Comparison of ENCODE assay signal across 8 cellular contexts in genomic region chr19:32405431-32406160, GRCh38. TPM values are rescaled to one million over a fixed set of nuclear protein-coding genes. Genes with fewer than 3 reads are reported as not detected.
DNase-seq lines count a peak whose midpoint lies in the region; ATAC-seq and TF ChIP-seq lines count a peak whose summit lies in the region.

DPY19L3 (plus strand) TSS chr19:32405770; CDS start chr19:32408254, 2,484 bp downstream.

- H3K27ac ChIP-seq in angular gyrus (ENCODE audit: low read depth, low read length) (peak within 1 kb of the TSS; percentile 91), right atrium auricular region (peak within 1 kb of the TSS; percentile 96 to 100), prostate gland (peak within 1 kb of the TSS; percentile 98 to 99)

- intact Hi-C loops in prostate gland (cut with DNase I), result loop anchor here (5.0 to 10.0 kb wide), 2 partner anchors 58 to 269 kb away; partner anchors contain the start of genes ANKRD27, RGS9BP and ZNF507

- ATAC-seq in GM18499 (IDR thresholded peaks at IDR 0.05; ENCODE audit: insufficient read depth, unreplicated experiment) (peak; percentile 86), HG02884 (IDR thresholded peaks at IDR 0.05; ENCODE audit: unreplicated experiment) (peak; percentile 96)

- DNase-seq in NCI-H146 treated with DMSO at 0.1 percent for 48 hours (lab: John Stamatoyannopoulos, UW; ENCODE audit: unreplicated experiment), result peak; percentile 88
- DNase-seq in T-helper 2 cell, result peak; percentile 75 to 94 (median 79)
- DNase-seq in right atrium auricular region (ENCODE audit: low spot score), result peak; percentile 96
- peak; percentile 95 for DNase-seq in prostate gland (ENCODE audit: low spot score)
- peak; percentile 96 for DNase-seq in ureter (ENCODE audit: low spot score)

- no peaks in the 10 kb centered on the region for H3K27me3 ChIP-seq in right atrium auricular region
- no peaks in the 10 kb centered on the region for H3K27me3 ChIP-seq in prostate gland (replicated peaks; ENCODE audit: insufficient read depth)

- peaks cover 0 to 22% of the 10 kb centered on the region in 2 donors for H3K4me1 ChIP-seq in right atrium auricular region
- H3K4me1 ChIP-seq in prostate gland (replicated peaks), result peaks cover 5% of the 10 kb centered on the region

- peak; percentile 85 for TF ChIP-seq POLR2A in prostate gland (IDR thresholded peaks at IDR 0.05)

- TF ChIP-seq CTCF in right atrium auricular region (IDR thresholded peaks at IDR 0.05), result no peak
- no peak for TF ChIP-seq CTCF in prostate gland (IDR thresholded peaks at IDR 0.05)

- H3K4me3 ChIP-seq in right atrium auricular region (peak within 1 kb of the TSS; percentile 86 to 99), prostate gland (peak within 1 kb of the TSS; percentile 99)

- H3K9me3 ChIP-seq in right atrium auricular region, result no peaks in the 10 kb centered on the region
- H3K9me3 ChIP-seq in prostate gland, result no peaks in the 10 kb centered on the region

- 2% methylated on average over 96 of the region's 104 CpGs for WGBS in prostate gland

- H3K36me3 ChIP-seq in right atrium auricular region (peaks cover 5% of the 10 kb centered on the region), prostate gland (no peaks in the 10 kb centered on the region)

RNA-seq across cellular contexts. Expression of gene DPY19L3, which starts in this region (rescaled TPM):
- total RNA-seq in right atrium auricular region, result 10 to 100 TPM in 1 of 2 donors, 1 to 10 TPM in 1; 3.7 to 14.6 TPM
- total RNA-seq in prostate gland, result 10 to 100 TPM; 53.0 to 66.5 TPM
- 43.1 TPM for total RNA-seq in ureter

Comparison
In these comparisons a context has a peak if more than half of its experiments do, and no peak if none do; other contexts are left out.
1. Peak in every context shown above with its lines: DNase-seq, ATAC-seq, H3K4me3 ChIP-seq and H3K27ac ChIP-seq.